In the genomic region with DNA sequence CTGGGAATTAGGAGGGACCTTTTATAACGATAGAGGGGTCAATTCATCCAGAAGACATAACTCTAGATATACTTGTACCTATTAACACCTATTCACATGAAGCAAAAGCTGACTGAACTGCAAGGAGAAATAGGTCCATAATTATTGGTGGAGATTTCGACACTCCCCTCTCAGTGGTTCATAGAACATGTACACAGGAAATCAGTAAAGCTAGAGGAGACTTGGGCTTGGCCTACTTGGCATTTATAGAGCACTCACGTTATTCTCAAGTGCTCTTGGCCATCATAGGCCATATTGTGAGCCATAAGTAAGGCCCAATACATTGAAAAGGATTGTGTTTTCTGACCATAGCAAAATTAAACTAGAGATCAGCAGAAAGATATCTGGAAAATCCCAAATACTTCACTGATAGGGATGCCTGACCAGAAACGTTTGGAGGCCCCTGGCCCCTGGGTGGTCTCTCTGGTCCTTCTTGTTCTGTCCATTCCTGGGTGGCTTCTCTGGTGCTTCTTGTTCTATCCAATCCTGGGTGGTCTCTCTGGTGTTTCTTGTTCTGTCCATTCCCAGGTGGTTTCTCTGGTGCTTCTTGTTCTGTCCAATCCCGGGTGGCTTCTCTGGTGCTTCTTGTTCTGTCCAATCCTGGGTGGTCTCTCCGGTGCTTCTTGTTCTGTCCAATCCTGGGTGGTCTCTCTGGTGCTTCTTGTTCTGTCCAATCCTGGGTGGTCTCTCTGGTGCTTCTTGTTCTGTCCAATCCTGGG, we compare ENCODE assay signal across 15 cellular contexts. TPM values are rescaled to one million over a fixed set of nuclear protein-coding genes. Genes with fewer than 3 reads are reported as not detected.
DNase-seq lines count a peak whose midpoint lies in the region; ATAC-seq and TF ChIP-seq lines count a peak whose summit lies in the region.
"Had no signal": no experiment of that assay in that cellular context is flagged by ENCODE, and none has a peak within 500 bp of the region (broad histone marks: within the 10 kb centered on the region; RNA-seq: fewer than 3 reads in every experiment).

No MANE protein-coding gene starts in this region.

- H3F3A ChIP-seq in PC-3 (ENCODE audit: low read length, unreplicated experiment) = no peaks in the 10 kb centered on the region

- H2AFZ ChIP-seq in PC-3 (ENCODE audit: low read length) = no peak overlapping the region

- in situ Hi-C loops in brain microvascular endothelial cell (cut with HindIII; ENCODE audit: low pct_ligation_motif_present, low sequenced_read_pairs) = no loop called here

- intact Hi-C loops in activated CD8-positive, alpha-beta T cell treated with anti-CD3 and anti-CD28 coated beads for 36 hours (cut with micrococcal nuclease) = no loop called here
- intact Hi-C loops in lower lobe of right lung (cut with DNase I) = no loop called here
- intact Hi-C loops in PC-3 (cut with micrococcal nuclease) = no loop called here

- H4K20me1 ChIP-seq in PC-3 (ENCODE audit: low read length) = no peaks in the 10 kb centered on the region

- no peak for TF ChIP-seq CTCF in activated CD8-positive, alpha-beta T cell treated with anti-CD3 and anti-CD28 coated beads for 36 hours (IDR thresholded peaks at IDR 0.05)
- TF ChIP-seq CTCF in lower lobe of right lung (IDR thresholded peaks at IDR 0.05) (no peak), brain microvascular endothelial cell (IDR thresholded peaks at IDR 0.05; ENCODE audit: low read depth, low read length, missing control alignments) (no peak), PC-3 (conservative IDR thresholded peaks at IDR 0.05; ENCODE audit: low read depth, low read length) (no peak)

- H3K27me3 Mint-ChIP-seq in activated CD8-positive, alpha-beta T cell treated with anti-CD3 and anti-CD28 coated beads, Interleukin-2, amount 10 ng/mL, durations not matched to agents 7 days and 5 days (ENCODE audit: low read depth) = peaks cover 2% of the 10 kb centered on the region
- H3K27me3 Mint-ChIP-seq in activated CD8-positive, alpha-beta T cell treated with anti-CD3 and anti-CD28 coated beads for 36 hours = no peaks in the 10 kb centered on the region
- H3K27me3 Mint-ChIP-seq: CD8-positive, alpha-beta memory T cell had no signal

- no peak overlapping the region for H3K4me3 Mint-ChIP-seq in activated CD8-positive, alpha-beta T cell treated with anti-CD3 and anti-CD28 coated beads, Interleukin-2, amount 10 ng/mL, durations not matched to agents 7 days and 5 days
- H3K4me3 Mint-ChIP-seq in activated CD8-positive, alpha-beta T cell treated with anti-CD3 and anti-CD28 coated beads for 36 hours = no peak overlapping the region
- H3K4me3 Mint-ChIP-seq: CD8-positive, alpha-beta memory T cell had no signal

- no peaks in the 10 kb centered on the region for H3K79me2 ChIP-seq in PC-3 (ENCODE audit: low read length)

- H3K9ac ChIP-seq in PC-3 (ENCODE audit: low read length) = no peak overlapping the region
- H3K9ac ChIP-seq: BLaER1 had no signal

- H3K27ac ChIP-seq in lower lobe of right lung = no peak overlapping the region
- no peak overlapping the region for H3K27ac ChIP-seq in brain microvascular endothelial cell
- H3K27ac ChIP-seq in PC-3 (ENCODE audit: low read length) = no peak overlapping the region
- H3K27ac ChIP-seq: 22Rv1, BLaER1 had no signal

- no peak for ATAC-seq in activated CD8-positive, alpha-beta T cell treated with anti-CD3 and anti-CD28 coated beads, Interleukin-2, amount 10 ng/mL, durations not matched to agents 7 days and 5 days
- ATAC-seq in activated CD8-positive, alpha-beta T cell treated with anti-CD3 and anti-CD28 coated beads for 36 hours = no peak
- ATAC-seq in lower lobe of right lung (peak; percentile 34 to 54), PC-3 (no peak)

- CTCF ChIA-PET in activated CD8-positive, alpha-beta T cell treated with anti-CD3 and anti-CD28 coated beads, Interleukin-2, amount 10 ng/mL, durations not matched to agents 7 days and 5 days (lab: Charles Lee) = no interaction called here
- CTCF ChIA-PET in activated CD8-positive, alpha-beta T cell treated with anti-CD3 and anti-CD28 coated beads for 36 hours (lab: Charles Lee) = no interaction called here
- CTCF ChIA-PET in PC-3 (lab: Charles Lee) = no interaction called here

- POLR2A ChIA-PET in activated CD8-positive, alpha-beta T cell treated with anti-CD3 and anti-CD28 coated beads, Interleukin-2, amount 10 ng/mL, durations not matched to agents 7 days and 5 days (lab: Charles Lee) = interaction anchor here (0.5 kb wide), 1 partner anchor 24 kb away, joined by 4 read pairs; no protein-coding TSS in a partner anchor
- POLR2A ChIA-PET in activated CD8-positive, alpha-beta T cell treated with anti-CD3 and anti-CD28 coated beads for 36 hours (lab: Charles Lee) = interaction anchor here (0.5 to 0.7 kb wide), 2 partner anchors 96 to 287 kb away, joined by 3 read pairs; no protein-coding TSS in a partner anchor
- POLR2A ChIA-PET in PC-3 (lab: Charles Lee; ENCODE audit: unreplicated experiment) = no interaction called here

- H3K4me1 Mint-ChIP-seq in activated CD8-positive, alpha-beta T cell treated with anti-CD3 and anti-CD28 coated beads, Interleukin-2, amount 10 ng/mL, durations not matched to agents 7 days and 5 days (ENCODE audit: low read depth) = no peaks in the 10 kb centered on the region
- H3K4me1 Mint-ChIP-seq in activated CD8-positive, alpha-beta T cell treated with anti-CD3 and anti-CD28 coated beads for 36 hours (ENCODE audit: low read depth) = no peaks in the 10 kb centered on the region
- H3K4me1 Mint-ChIP-seq: CD8-positive, alpha-beta memory T cell had no signal

- no peaks in the 10 kb centered on the region for H3K36me3 Mint-ChIP-seq in activated CD8-positive, alpha-beta T cell treated with anti-CD3 and anti-CD28 coated beads, Interleukin-2, amount 10 ng/mL, durations not matched to agents 7 days and 5 days (ENCODE audit: low read depth)
- H3K36me3 Mint-ChIP-seq in activated CD8-positive, alpha-beta T cell treated with anti-CD3 and anti-CD28 coated beads for 36 hours (ENCODE audit: low read depth) = peaks cover 2% of the 10 kb centered on the region

- H3K4me3 ChIP-seq in lower lobe of right lung (no peak overlapping the region), brain microvascular endothelial cell (ENCODE audit: low read depth, low read length) (no peak overlapping the region), PC-3 (ENCODE audit: low read length) (no peak overlapping the region)
- H3K4me3 ChIP-seq: BLaER1, HAP-1 had no signal

- H3K36me3 ChIP-seq in lower lobe of right lung (peaks cover 51% of the 10 kb centered on the region), brain microvascular endothelial cell (replicated peaks) (no peaks in the 10 kb centered on the region), PC-3 (ENCODE audit: low read depth, low read length) (no peaks in the 10 kb centered on the region)
- H3K36me3 ChIP-seq: BLaER1, HAP-1 had no signal

- H3K9me3 ChIP-seq in lower lobe of right lung = no peaks in the 10 kb centered on the region
- H3K9me3 ChIP-seq in PC-3 (ENCODE audit: low read length) = peaks cover 14% of the 10 kb centered on the region
- H3K9me3 ChIP-seq: Caco-2 had no signal

- peak; percentile 9 for DNase-seq in activated CD8-positive, alpha-beta T cell treated with anti-CD3 and anti-CD28 coated beads, Interleukin-2, amount 10 ng/mL, durations not matched to agents 7 days and 5 days
- no peak for DNase-seq in activated CD8-positive, alpha-beta T cell treated with anti-CD3 and anti-CD28 coated beads for 36 hours
- DNase-seq in SK-N-DZ (ENCODE audit: low spot score) (peak; percentile 47), lower lobe of right lung (no peak), brain microvascular endothelial cell (no peak), NCI-H1105 treated with DMSO at 0.1 percent for 48 hours (lab: John Stamatoyannopoulos, UW) (no peak), PC-3 (no peak)
- DNase-seq: AML-193; Caco-2; CD8-positive, alpha-beta memory T cell; DMS53; GF-D8 had no signal

- BruUV-seq in PC-3 (replicated peaks; lab: Mats Ljungman, UMichigan) = no TSS peak

- H3K27me3 ChIP-seq in lower lobe of right lung (ENCODE audit: low read depth) (no peaks in the 10 kb centered on the region), brain microvascular endothelial cell (replicated peaks) (no peaks in the 10 kb centered on the region), PC-3 (ENCODE audit: low read length) (no peaks in the 10 kb centered on the region)
- H3K27me3 ChIP-seq: BLaER1 had no signal

- no peaks in the 10 kb centered on the region for H3K9me3 Mint-ChIP-seq in activated CD8-positive, alpha-beta T cell treated with anti-CD3 and anti-CD28 coated beads, Interleukin-2, amount 10 ng/mL, durations not matched to agents 7 days and 5 days (ENCODE audit: insufficient read depth)
- peaks cover 4% of the 10 kb centered on the region for H3K9me3 Mint-ChIP-seq in activated CD8-positive, alpha-beta T cell treated with anti-CD3 and anti-CD28 coated beads for 36 hours

- no peak overlapping the region for H3K27ac Mint-ChIP-seq in activated CD8-positive, alpha-beta T cell treated with anti-CD3 and anti-CD28 coated beads, Interleukin-2, amount 10 ng/mL, durations not matched to agents 7 days and 5 days
- no peak overlapping the region for H3K27ac Mint-ChIP-seq in activated CD8-positive, alpha-beta T cell treated with anti-CD3 and anti-CD28 coated beads for 36 hours
- H3K27ac Mint-ChIP-seq: CD8-positive, alpha-beta memory T cell had no signal

- no peaks in the 10 kb centered on the region for H3K4me1 ChIP-seq in lower lobe of right lung
- no peaks in the 10 kb centered on the region for H3K4me1 ChIP-seq in PC-3 (ENCODE audit: insufficient read depth, low read length)
- H3K4me1 ChIP-seq: Caco-2, HAP-1 had no signal

- no peaks in the 10 kb centered on the region for H3K9me2 ChIP-seq in PC-3 (replicated peaks; ENCODE audit: low read length)

- no peak overlapping the region for H3K4me2 ChIP-seq in PC-3 (ENCODE audit: low read length)
- H3K4me2 ChIP-seq: BLaER1 had no signal

RNA-seq across cellular contexts. Expression of a gene that starts 49.0 kb away (rescaled TPM):
- 1 to 10 TPM; 3.4 to 3.5 TPM for total RNA-seq in activated CD8-positive, alpha-beta T cell treated with anti-CD3 and anti-CD28 coated beads, Interleukin-2, amount 10 ng/mL, durations not matched to agents 7 days and 5 days
- 1 to 10 TPM; 1.4 to 1.8 TPM for total RNA-seq in activated CD8-positive, alpha-beta T cell treated with anti-CD3 and anti-CD28 coated beads for 36 hours
- polyA plus RNA-seq in SK-N-DZ (2014; cell fraction: cytosol; rRNA removed) = 0.10 TPM in 1 of 2 replicates, not detected in the other
- 0.07 TPM in 1 of 2 replicates, not detected in the other for polyA plus RNA-seq in SK-N-DZ (2014; cell fraction: nucleus; rRNA removed)
- total RNA-seq in lower lobe of right lung (36.2 TPM), PC-3 (2014; rRNA removed) (0.40 and 0.66 TPM in 2 replicates)
- total RNA-seq: Caco-2 had no signal

RNA-seq across cellular contexts. Expression of a gene that starts 54.7 kb away (rescaled TPM):
- 10 to 100 TPM; 24.1 to 26.3 TPM for total RNA-seq in activated CD8-positive, alpha-beta T cell treated with anti-CD3 and anti-CD28 coated beads, Interleukin-2, amount 10 ng/mL, durations not matched to agents 7 days and 5 days
- 10 to 100 TPM; 33.2 to 36.6 TPM for total RNA-seq in activated CD8-positive, alpha-beta T cell treated with anti-CD3 and anti-CD28 coated beads for 36 hours
- polyA plus RNA-seq in SK-N-DZ (2014; cell fraction: cytosol; rRNA removed) = 63.4 and 67.8 TPM in 2 replicates
- polyA plus RNA-seq in SK-N-DZ (2014; cell fraction: nucleus; rRNA removed) = 146 and 220 TPM in 2 replicates
- total RNA-seq in lower lobe of right lung (32.0 TPM), PC-3 (2014; rRNA removed) (13.6 and 15.4 TPM in 2 replicates)

Comparison
In these comparisons a context has a peak if more than half of its experiments do, and no peak if none do; other contexts are left out.
1. DNase-seq: peak in activated CD8-positive, alpha-beta T cell treated with anti-CD3 and anti-CD28 coated beads, Interleukin-2, amount 10 ng/mL, durations not matched to agents 7 days and 5 days (single experiment) and SK-N-DZ (single experiment); none in activated CD8-positive, alpha-beta T cell treated with anti-CD3 and anti-CD28 coated beads for 36 hours (single experiment), lower lobe of right lung (single experiment), brain microvascular endothelial cell (single experiment), NCI-H1105 treated with DMSO at 0.1 percent for 48 hours (single experiment) and PC-3 (single experiment).
2. ATAC-seq: peak in lower lobe of right lung (2 of 2); none in activated CD8-positive, alpha-beta T cell treated with anti-CD3 and anti-CD28 coated beads, Interleukin-2, amount 10 ng/mL, durations not matched to agents 7 days and 5 days (single experiment), activated CD8-positive, alpha-beta T cell treated with anti-CD3 and anti-CD28 coated beads for 36 hours (single experiment) and PC-3 (single experiment).